9 cellular contexts compared by ENCODE assay signal in the genomic region with DNA sequence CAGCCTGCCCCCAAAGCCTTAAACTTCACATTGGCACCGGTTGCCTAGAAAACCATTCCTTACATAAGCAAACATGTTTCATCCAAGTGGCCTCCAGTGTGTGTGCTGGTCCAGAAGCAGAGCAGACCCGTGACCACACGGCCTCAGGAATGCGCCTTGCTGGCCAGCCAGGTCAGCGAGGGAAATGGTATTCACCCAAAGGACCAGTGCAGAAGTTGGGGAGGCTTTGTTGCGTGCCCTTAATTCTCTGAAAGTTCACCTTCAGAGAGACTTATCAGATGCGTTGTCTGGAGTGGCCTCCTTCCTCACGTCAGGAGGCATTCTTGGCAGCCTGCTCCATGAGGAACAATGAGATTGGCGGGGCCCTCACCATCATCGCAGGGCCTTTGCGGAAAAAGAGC. TPM values are rescaled to one million over a fixed set of nuclear protein-coding genes. Genes with fewer than 3 reads are reported as not detected.
A peak's percentile ranks its signal among the peaks of the same experiment; 100 is the strongest.
DNase-seq lines count a peak whose midpoint lies in the region; FAIRE-seq and TF ChIP-seq lines count a peak whose summit lies in the region.
"Had no signal": no experiment of that assay in that cellular context is flagged by ENCODE, and none has a peak within 500 bp of the region (broad histone marks: within the 10 kb centered on the region; RNA-seq: fewer than 3 reads in every experiment).

No MANE protein-coding gene starts in this region.

- no peak overlapping the region for H4K5ac ChIP-seq in H1 (ENCODE audit: insufficient read length, low read depth, low read length)

- TF ChIP-seq EP300 in H1 (IDR thresholded peaks at IDR 0.05; ENCODE audit: borderline replicate concordance in 1 of 2, low read depth in 2 of 2, low read length in 2 of 2) = no peak

- no peak overlapping the region for H2BK20ac ChIP-seq in H1 (ENCODE audit: low read length)

- H2BK5ac ChIP-seq in H1 (ENCODE audit: low read depth, low read length) = no peak overlapping the region

- no peak overlapping the region for H3K4ac ChIP-seq in H1 (replicated peaks; ENCODE audit: insufficient read length, low read depth, low read length)

- no peak overlapping the region for H2AFZ ChIP-seq in H1 (ENCODE audit: low read length)

- H3K9ac ChIP-seq in H1 (replicated peaks in 1 of 4; ENCODE audit: extremely low read depth in 1 of 4, low read depth in 3 of 4, low read length in 3 of 4) (no peak overlapping the region; a peak in 1 of 7 replicates), muscle layer of colon (ENCODE audit: low read length) (no peak overlapping the region)

- H3K27me3 ChIP-seq in H1 (replicated peaks in 1 of 4; ENCODE audit: control insufficient read depth in 3 of 4, extremely low read depth in 1 of 4, insufficient read depth in 3 of 4, low read length in 3 of 4) (no peaks in the 10 kb centered on the region), muscle layer of colon (ENCODE audit: control insufficient read depth in 1 of 2, insufficient read depth in 2 of 2, low read length in 2 of 2) (no peaks in the 10 kb centered on the region), thyroid gland (no peaks in the 10 kb centered on the region)

- no peak for FAIRE-seq in H1 (lab: Jason Lieb, UNC)

- H3K4me3 ChIP-seq in H1 (ENCODE audit: extremely low read depth in 1 of 4, insufficient read depth in 2 of 4, low read depth in 3 of 4, low read length in 4 of 4) (no peak overlapping the region), muscle layer of colon (ENCODE audit: low read depth in 1 of 2, low read length in 2 of 2) (no peak overlapping the region), thyroid gland (replicated peaks in 1 of 3) (no peak overlapping the region)

- no peaks in the 10 kb centered on the region for H4K20me1 ChIP-seq in H1 (replicated peaks in 1 of 2; ENCODE audit: control insufficient read depth in 1 of 2, insufficient read depth in 2 of 2, low read length in 2 of 2)

- H2BK12ac ChIP-seq in H1 (ENCODE audit: low read depth, low read length) = no peak overlapping the region

- no peak overlapping the region for H4K91ac ChIP-seq in H1 (replicated peaks; ENCODE audit: insufficient read length, low read length)

- TF ChIP-seq RAD21 in H1 (IDR thresholded peaks at IDR 0.05 in 1 of 2, conservative IDR thresholded peaks at IDR 0.05 in 1 of 2; ENCODE audit: low read depth in 2 of 2, low read length in 2 of 2) = no peak

- H3K27ac ChIP-seq in H1 (ENCODE audit: low read depth, low read length) (no peak overlapping the region), muscle layer of colon (ENCODE audit: low read depth, low read length) (peak overlapping the region; percentile 88), thyroid gland (peak overlapping the region; percentile 46 to 80 (median 79))

- no peak overlapping the region for H3K56ac ChIP-seq in H1 (replicated peaks; ENCODE audit: insufficient read length, low read depth, low read length)

- 0 out of 2 replicates have a peak overlapping the region, but pooled peaks have one; percentile 63 for H2BK15ac ChIP-seq in H1 (ENCODE audit: low read length)

- H2BK120ac ChIP-seq in H1 (replicated peaks; ENCODE audit: low read depth, low read length) = no peak overlapping the region

- no peak overlapping the region for H3K14ac ChIP-seq in H1 (ENCODE audit: insufficient read length)

- no peak overlapping the region for H3K18ac ChIP-seq in H1 (ENCODE audit: extremely low read depth, low read length)

- no peak for TF ChIP-seq POLR2A in H1 (IDR thresholded peaks at IDR 0.05; ENCODE audit: control extremely low read depth in 1 of 2, low read depth in 2 of 2, low read length in 2 of 2)
- no peak for TF ChIP-seq POLR2A in thyroid gland (IDR thresholded peaks at IDR 0.05)

- CTCF ChIA-PET in H1 (lab: Charles Lee; ENCODE audit: partially characterized antibody) = interaction anchor here (0.7 kb wide), 1 partner anchor 1417 kb away, joined by 3 read pairs; no protein-coding TSS in a partner anchor

- no peak overlapping the region for H3K4me2 ChIP-seq in H1 (ENCODE audit: insufficient read depth in 1 of 2, low read depth in 2 of 2, low read length in 2 of 2)

- no peak overlapping the region for H3K23ac ChIP-seq in H1 (ENCODE audit: insufficient read length)

- H3K4me1 ChIP-seq in H1 (replicated peaks in 1 of 4; ENCODE audit: control insufficient read depth in 3 of 4, insufficient read depth in 4 of 4, low read length in 3 of 4) (peaks cover 0 to 10% (median 4%) of the 10 kb centered on the region in 4 experiments; a peak in 3 of 7 replicates), muscle layer of colon (ENCODE audit: insufficient read depth, low read length) (peaks cover 96% of the 10 kb centered on the region), thyroid gland (peaks cover 44 to 55% of the 10 kb centered on the region in 2 donors)

- TF ChIP-seq CTCF in H1 (IDR thresholded peaks at IDR 0.05; ENCODE audit: control extremely low read depth in 1 of 3, insufficient read depth in 1 of 3, low read depth in 1 of 3, low read length in 3 of 3) = no peak
- no peak for TF ChIP-seq CTCF in thyroid gland (IDR thresholded peaks at IDR 0.05)

- POLR2A ChIA-PET in H1 (lab: Charles Lee; ENCODE audit: partially characterized antibody) = no interaction called here

- intact Hi-C loops in thyroid gland (cut with DNase I) = no loop called here

- H3K79me1 ChIP-seq in H1 (ENCODE audit: low read depth, low read length) = no peaks in the 10 kb centered on the region; the same call in 1 of the 2 replicates

- H3K23me2 ChIP-seq in H1 (ENCODE audit: low read depth, low read length) = no peaks in the 10 kb centered on the region

- no peaks in the 10 kb centered on the region; a peak in 2 of 4 replicates for H3K79me2 ChIP-seq in H1 (ENCODE audit: control insufficient read depth in 1 of 2, insufficient read depth in 2 of 2, low read length in 2 of 2)

- H3K36me3 ChIP-seq in H1 (ENCODE audit: control insufficient read depth in 2 of 4, insufficient read depth in 4 of 4, low read length in 3 of 4) = no peaks in the 10 kb centered on the region
- H3K36me3 ChIP-seq in muscle layer of colon (ENCODE audit: insufficient read depth, low read length) = peaks cover 41% of the 10 kb centered on the region
- no peaks in the 10 kb centered on the region for H3K36me3 ChIP-seq in thyroid gland

- H3K9me3 ChIP-seq in H1 (ENCODE audit: insufficient read depth in 2 of 2, low read depth in 1 of 2, low read length in 1 of 2) = no peaks in the 10 kb centered on the region
- H3K9me3 ChIP-seq in muscle layer of colon (ENCODE audit: low read length) = no peaks in the 10 kb centered on the region
- H3K9me3 ChIP-seq in thyroid gland = no peaks in the 10 kb centered on the region

- H2AK5ac ChIP-seq in H1 (ENCODE audit: low read depth, low read length) = no peak overlapping the region

- WGBS in H1 (ENCODE audit: extremely low coverage in 1 of 2, insufficient coverage in 1 of 2, insufficient read length in 1 of 2, insufficient replicate concordance in 2 of 2, low coverage in 1 of 2, low lambda C conversion rate in 2 of 2, missing lambda C conversion rate in 1 of 2), 2 experiments = 88% methylated on average over 11 of the region's 11 CpGs; no CpG with 5 or more reads in 1 of the 2 experiments
- 29 to 48% methylated on average over 10 to 11 of the region's 11 CpGs for WGBS in thyroid gland, 2 donors

- DNase-seq in RPMI7951 (ENCODE audit: low read depth) (peak; percentile 87), H1 (ENCODE audit: low read depth in 1 of 2, low spot score in 2 of 2) (no peak), thyroid gland (peak; percentile 71 to 81), T1000 (lab: John Stamatoyannopoulos, UW) (no peak), NCI-H510A treated with DMSO at 0.1 percent for 48 hours (lab: John Stamatoyannopoulos, UW) (no peak), epidermal melanocyte (ENCODE audit: insufficient read length, low spot score) (no peak)
- DNase-seq: DMS79 treated with DMSO at 0.1 percent for 48 hours, midbrain had no signal

- no peak overlapping the region for H4K8ac ChIP-seq in H1 (ENCODE audit: extremely low read depth, insufficient read depth, low read length)

TF ChIP-seq in H1, 55 proteins besides CTCF, POLR2A, EP300 and RAD21:
- TF ChIP-seq, protein P1, sequence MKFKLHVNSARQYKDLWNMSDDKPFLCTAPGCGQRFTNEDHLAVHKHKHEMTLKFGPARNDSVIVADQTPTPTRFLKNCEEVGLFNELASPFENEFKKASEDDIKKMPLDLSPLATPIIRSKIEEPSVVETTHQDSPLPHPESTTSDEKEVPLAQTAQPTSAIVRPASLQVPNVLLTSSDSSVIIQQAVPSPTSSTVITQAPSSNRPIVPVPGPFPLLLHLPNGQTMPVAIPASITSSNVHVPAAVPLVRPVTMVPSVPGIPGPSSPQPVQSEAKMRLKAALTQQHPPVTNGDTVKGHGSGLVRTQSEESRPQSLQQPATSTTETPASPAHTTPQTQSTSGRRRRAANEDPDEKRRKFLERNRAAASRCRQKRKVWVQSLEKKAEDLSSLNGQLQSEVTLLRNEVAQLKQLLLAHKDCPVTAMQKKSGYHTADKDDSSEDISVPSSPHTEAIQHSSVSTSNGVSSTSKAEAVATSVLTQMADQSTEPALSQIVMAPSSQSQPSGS (IDR thresholded peaks at IDR 0.05; ENCODE audit: low read length) = no peak
- no peak for TF ChIP-seq KDM4A (IDR thresholded peaks at IDR 0.05; ENCODE audit: low read depth, low read length, severe bottlenecking)
- TF ChIP-seq EZH2 (IDR thresholded peaks at IDR 0.05; ENCODE audit: low read depth, low read length, severe bottlenecking) = no peak
TF ChIP-seq in H1: peak in this region for 0.

RNA-seq across cellular contexts. Expression of gene NRP2, which starts 25.9 kb away (rescaled TPM):
- total RNA-seq in RPMI7951 (2014; rRNA removed; shearing (Covaris generic)) = 57.7 and 73.5 TPM in 2 replicates
- total RNA-seq in H1 (2021; fragmentation: NEBNext Ultra II Directional; extraction: Animal tissue kit (Norgen Biotek cat#: 25700)) = 36.9 and 37.8 TPM in 2 replicates
- 26.7 and 32.0 TPM in 2 replicates for polyA plus RNA-seq in H1 (2011; rRNA removed)
- 23.9 TPM for polyA plus RNA-seq in H1 (2011; cell fraction: cytosol; rRNA removed)
- polyA plus RNA-seq in H1 (2011; cell fraction: nucleus; rRNA removed) = 56.3 TPM
- polyA plus RNA-seq in H1 (2012, experiment 1 of 2) = 35.4 to 38.0 TPM (median 37.0 TPM) in 4 replicates
- polyA plus RNA-seq in H1 (2012, experiment 2 of 2) = 10.6 TPM
- polyA plus RNA-seq in H1 (2013, experiment 1 of 2) = 46.7 TPM
- 42.5 TPM for polyA plus RNA-seq in H1 (2013, experiment 2 of 2)
- polyA minus RNA-seq in H1 (2011; rRNA and poly(A)+ RNA removed) = 78.9 and 87.3 TPM in 2 replicates
- polyA minus RNA-seq in H1 (2011; cell fraction: cytosol; rRNA and poly(A)+ RNA removed) = 24.7 TPM
- polyA minus RNA-seq in H1 (2011; cell fraction: nucleus; rRNA and poly(A)+ RNA removed) = 82.2 TPM
- 10 to 100 TPM; 29.3 to 62.5 (median 41.6) TPM for total RNA-seq in thyroid gland

Comparison
In these comparisons a context has a peak if more than half of its experiments do, and no peak if none do; other contexts are left out.
1. DNase-seq: peak in RPMI7951 (single experiment) and thyroid gland (2 of 2); none in H1 (0 of 2), T1000 (single experiment), NCI-H510A treated with DMSO at 0.1 percent for 48 hours (single experiment) and epidermal melanocyte (single experiment).